Comparison of ENCODE assay signal across 8 cellular contexts in the genomic region with DNA sequence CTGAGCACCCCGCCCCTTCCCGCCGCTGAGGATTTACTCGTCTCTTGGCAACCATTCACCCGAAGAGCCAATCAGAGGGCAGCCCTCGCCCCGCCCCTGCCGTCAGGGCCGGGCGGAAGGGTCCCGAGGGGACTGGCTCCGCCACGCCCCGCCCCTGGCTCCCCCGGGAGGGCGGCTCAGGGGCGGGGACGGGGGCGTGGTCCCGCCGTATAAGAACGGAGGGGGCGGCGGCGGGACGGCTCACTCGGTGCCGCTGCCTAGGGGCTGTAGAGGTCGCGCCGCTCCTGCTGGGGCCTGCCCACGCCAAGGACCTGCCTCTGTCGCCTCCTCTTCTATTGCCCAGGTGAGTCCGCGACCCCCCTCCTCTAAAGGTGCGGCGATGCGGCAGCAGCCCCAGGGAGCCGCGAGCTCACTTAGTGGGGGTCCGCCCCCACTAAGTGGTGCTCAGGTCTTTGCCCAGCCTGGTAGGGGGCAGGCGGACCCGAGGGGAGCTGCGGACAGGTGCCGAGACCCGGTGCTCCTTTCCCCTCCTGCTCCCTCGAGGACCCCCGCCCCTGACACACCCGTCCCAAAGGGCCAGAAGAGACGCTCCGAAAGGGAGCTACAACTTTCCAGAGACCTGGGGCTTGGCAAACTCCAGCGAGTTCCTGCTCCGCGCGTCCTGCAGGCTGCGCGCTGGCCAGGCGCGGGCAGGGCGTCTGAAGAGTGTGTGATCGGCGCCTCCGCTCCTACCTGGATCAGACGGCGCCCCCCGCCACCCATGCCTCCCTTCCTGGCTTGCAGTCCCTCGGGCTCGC.
DNase-seq lines count a peak whose midpoint lies in the region; ATAC-seq lines count a peak whose summit lies in the region.

A gene (plus strand): TSS at position 238 of the 797 bp plus-strand sequence. CDS start 16,821 bp downstream, outside the sequence.

- H3K27me3 Mint-ChIP-seq in central memory CD8-positive, alpha-beta T cell, result no peaks in the 10 kb centered on the region

- DNase-seq in AG20443 (ENCODE audit: low spot score), result peak; percentile 99
- peak; percentile 98 for DNase-seq in NCI-H345 (lab: John Stamatoyannopoulos, UW)
- peak; percentile 94 to 99 (median 98) for DNase-seq in activated CD4-positive, CD25-positive, alpha-beta regulatory T cell (lab: John Stamatoyannopoulos, UW)
- DNase-seq in central memory CD8-positive, alpha-beta T cell (ENCODE audit: low spot score in 2 of 2), result peak; percentile 97 to 98
- DNase-seq in islet precursor cell, result peak; percentile 99
- DNase-seq in stimulated activated CD4-positive, alpha-beta T cell treated with anti-CD3 and anti-CD28 coated beads, Interleukin-12 subunit alpha, Interleukin-12 subunit beta, amount 100 ng/mL, for 24 hours (ENCODE audit: low read depth in 2 of 2), result peak; percentile 92 to 96

- H3K27ac Mint-ChIP-seq in central memory CD8-positive, alpha-beta T cell (ENCODE audit: low read depth), result peak within 1 kb of the TSS; percentile 97

- ATAC-seq in GM19035 (IDR thresholded peaks at IDR 0.05; ENCODE audit: unreplicated experiment) (peak; percentile 91), HG03280 (IDR thresholded peaks at IDR 0.05; ENCODE audit: unreplicated experiment) (peak; percentile 89)
- ATAC-seq in central memory CD8-positive, alpha-beta T cell (replicated peaks; ENCODE audit: extremely low read depth, poor library complexity, severe bottlenecking), result peak; percentile 82

- H3K36me3 Mint-ChIP-seq in central memory CD8-positive, alpha-beta T cell (ENCODE audit: insufficient read depth), result peaks cover 42% of the 10 kb centered on the region

- peak within 1 kb of the TSS; percentile 99 for H3K4me3 Mint-ChIP-seq in central memory CD8-positive, alpha-beta T cell

- H3K4me1 Mint-ChIP-seq in central memory CD8-positive, alpha-beta T cell, result peaks cover 45% of the 10 kb centered on the region

- H3K9me3 Mint-ChIP-seq in central memory CD8-positive, alpha-beta T cell, result no peaks in the 10 kb centered on the region

Comparison
In these comparisons a context has a peak if more than half of its experiments do, and no peak if none do; other contexts are left out.
1. Peak in every context shown above with its lines: DNase-seq and ATAC-seq.